Comparison of ENCODE assay signal across 11 cellular contexts in the genomic region with DNA sequence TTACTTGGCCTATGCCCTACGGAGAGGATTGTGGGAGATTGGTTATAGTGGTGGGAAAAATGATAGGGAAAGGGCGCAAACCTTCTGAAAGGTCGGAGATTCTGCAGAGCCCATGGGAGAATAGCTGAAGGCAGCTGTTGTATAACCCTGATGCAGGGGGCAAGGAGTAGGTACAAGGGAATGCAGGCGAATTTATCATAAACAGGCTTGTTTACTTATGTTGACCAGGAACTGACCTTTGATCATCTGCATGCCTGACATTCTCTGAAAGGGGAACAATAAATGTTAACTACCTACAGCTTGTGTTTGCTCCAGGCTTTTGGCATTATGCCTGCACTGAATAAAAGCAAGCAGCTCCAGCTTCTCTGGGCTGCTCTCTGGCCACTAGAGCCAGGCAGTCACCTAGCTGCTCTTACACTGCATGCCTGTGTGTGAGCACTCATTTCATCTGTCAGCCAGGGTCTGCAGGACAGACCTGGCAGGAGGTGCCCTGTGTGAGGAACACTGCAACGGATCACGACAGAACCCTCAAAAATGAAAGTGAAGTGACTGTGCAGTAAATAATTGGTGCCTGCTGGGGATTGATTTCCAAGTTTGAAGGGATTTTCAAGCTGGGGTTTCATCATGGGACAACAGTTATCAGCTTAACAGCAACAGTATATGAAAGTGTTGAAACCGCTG. TPM values are rescaled to one million over a fixed set of nuclear protein-coding genes. Genes with fewer than 3 reads are reported as not detected.
DNase-seq lines count a peak whose midpoint lies in the region; ATAC-seq and TF ChIP-seq lines count a peak whose summit lies in the region.
"Had no signal": no experiment of that assay in that cellular context is flagged by ENCODE, and none has a peak within 500 bp of the region (broad histone marks: within the 10 kb centered on the region; RNA-seq: fewer than 3 reads in every experiment).

No MANE protein-coding gene starts in this region.

- no peak overlapping the region for H3K9ac ChIP-seq in SK-N-MC (ENCODE audit: insufficient read length)

- no peak for ATAC-seq in activated naive CD8-positive, alpha-beta T cell treated with anti-CD3 and anti-CD28 coated beads, Interleukin-2, amount 10 ng/mL, durations not matched to agents 7 days and 5 days (ENCODE audit: low read depth)
- no peak for ATAC-seq in activated naive CD8-positive, alpha-beta T cell treated with anti-CD3 and anti-CD28 coated beads, Interleukin-2, amount 50 U/mL, for 24 hours

- H3K36me3 ChIP-seq in SK-N-MC (ENCODE audit: insufficient read depth, low read length): no peaks in the 10 kb centered on the region
- H3K36me3 ChIP-seq in esophagus muscularis mucosa: no peaks in the 10 kb centered on the region

- peaks cover 3% of the 10 kb centered on the region for H3K27me3 Mint-ChIP-seq in activated naive CD8-positive, alpha-beta T cell treated with anti-CD3 and anti-CD28 coated beads, Interleukin-2, amount 10 ng/mL, durations not matched to agents 7 days and 5 days
- peaks cover 2% of the 10 kb centered on the region for H3K27me3 Mint-ChIP-seq in activated naive CD8-positive, alpha-beta T cell treated with anti-CD3 and anti-CD28 coated beads, Interleukin-2, amount 50 U/mL, for 24 hours

- peaks cover 1% of the 10 kb centered on the region for H3K4me1 Mint-ChIP-seq in activated naive CD8-positive, alpha-beta T cell treated with anti-CD3 and anti-CD28 coated beads, Interleukin-2, amount 10 ng/mL, durations not matched to agents 7 days and 5 days
- no peaks in the 10 kb centered on the region for H3K4me1 Mint-ChIP-seq in activated naive CD8-positive, alpha-beta T cell treated with anti-CD3 and anti-CD28 coated beads, Interleukin-2, amount 50 U/mL, for 24 hours

- H3K36me3 Mint-ChIP-seq in activated naive CD8-positive, alpha-beta T cell treated with anti-CD3 and anti-CD28 coated beads, Interleukin-2, amount 10 ng/mL, durations not matched to agents 7 days and 5 days: no peaks in the 10 kb centered on the region
- no peaks in the 10 kb centered on the region for H3K36me3 Mint-ChIP-seq in activated naive CD8-positive, alpha-beta T cell treated with anti-CD3 and anti-CD28 coated beads, Interleukin-2, amount 50 U/mL, for 24 hours (ENCODE audit: low read depth)
- H3K36me3 Mint-ChIP-seq: activated naive CD4-positive, alpha-beta T cell treated with anti-CD3 and anti-CD28 coated beads, Interleukin-2, amount 50 U/mL, for 24 hours; stimulated activated naive B cell treated with anti-CD40 and anti-IgM and Interleukin-4, amounts not matched to agents 10 μg/mL and 1 μg/mL and 100 μg/mL, for 72 hours had no signal

- H3K9me3 ChIP-seq in SK-N-MC (ENCODE audit: low read depth, low read length): no peaks in the 10 kb centered on the region
- H3K9me3 ChIP-seq in esophagus muscularis mucosa: no peaks in the 10 kb centered on the region

- DNase-seq in activated naive CD8-positive, alpha-beta T cell treated with anti-CD3 and anti-CD28 coated beads, Interleukin-2, amount 10 ng/mL, durations not matched to agents 7 days and 5 days: no peak
- no peak for DNase-seq in activated naive CD8-positive, alpha-beta T cell treated with anti-CD3 and anti-CD28 coated beads, Interleukin-2, amount 50 U/mL, for 24 hours
- DNase-seq in SK-N-MC (ENCODE audit: low read depth, low spot score) (no peak), glomerular endothelial cell (ENCODE audit: extremely low read depth, low read depth, low spot score) (peak; percentile 51), esophagus muscularis mucosa (ENCODE audit: extremely low spot score) (no peak), NCI-H226 (no peak), Kasumi-1 (lab: John Stamatoyannopoulos, UW) (no peak), DMS79 (lab: John Stamatoyannopoulos, UW) (no peak)
- DNase-seq: stimulated activated naive B cell treated with anti-CD40 and anti-IgM and Interleukin-4, amounts not matched to agents 10 μg/mL and 1 μg/mL and 100 μg/mL, for 72 hours had no signal

- no peaks in the 10 kb centered on the region for H3K9me3 Mint-ChIP-seq in activated naive CD8-positive, alpha-beta T cell treated with anti-CD3 and anti-CD28 coated beads, Interleukin-2, amount 10 ng/mL, durations not matched to agents 7 days and 5 days
- peaks cover 5% of the 10 kb centered on the region for H3K9me3 Mint-ChIP-seq in activated naive CD8-positive, alpha-beta T cell treated with anti-CD3 and anti-CD28 coated beads, Interleukin-2, amount 50 U/mL, for 24 hours

- peaks cover 0 to 15% (median 11%) of the 10 kb centered on the region in 4 donors for H3K4me1 ChIP-seq in esophagus muscularis mucosa

- intact Hi-C loops in esophagus muscularis mucosa (cut with DNase I): no loop called here

- no peak for TF ChIP-seq CTCF in esophagus muscularis mucosa (IDR thresholded peaks at IDR 0.05)

- H3K27ac Mint-ChIP-seq in activated naive CD8-positive, alpha-beta T cell treated with anti-CD3 and anti-CD28 coated beads, Interleukin-2, amount 10 ng/mL, durations not matched to agents 7 days and 5 days: no peak overlapping the region
- H3K27ac Mint-ChIP-seq in activated naive CD8-positive, alpha-beta T cell treated with anti-CD3 and anti-CD28 coated beads, Interleukin-2, amount 50 U/mL, for 24 hours: no peak overlapping the region
- H3K27ac Mint-ChIP-seq: activated naive CD4-positive, alpha-beta T cell treated with anti-CD3 and anti-CD28 coated beads, Interleukin-2, amount 50 U/mL, for 24 hours; stimulated activated naive B cell treated with anti-CD40 and anti-IgM and Interleukin-4, amounts not matched to agents 10 μg/mL and 1 μg/mL and 100 μg/mL, for 72 hours had no signal

- H3K27me3 ChIP-seq in esophagus muscularis mucosa: no peaks in the 10 kb centered on the region

- no peak for TF ChIP-seq POLR2A in esophagus muscularis mucosa (IDR thresholded peaks at IDR 0.05; ENCODE audit: low read depth)

- H3K27ac ChIP-seq in SK-N-MC: no peak overlapping the region
- H3K27ac ChIP-seq in esophagus muscularis mucosa (replicated peaks in 1 of 4): no peak overlapping the region

- peak overlapping the region; percentile 18; the same call in 1 of the 2 replicates for H3K4me3 ChIP-seq in SK-N-MC
- peak overlapping the region in 2 of 4 donors; percentile 7 to 16 for H3K4me3 ChIP-seq in esophagus muscularis mucosa

- H3K4me3 Mint-ChIP-seq in activated naive CD8-positive, alpha-beta T cell treated with anti-CD3 and anti-CD28 coated beads, Interleukin-2, amount 10 ng/mL, durations not matched to agents 7 days and 5 days: peak overlapping the region; percentile 38
- H3K4me3 Mint-ChIP-seq in activated naive CD8-positive, alpha-beta T cell treated with anti-CD3 and anti-CD28 coated beads, Interleukin-2, amount 50 U/mL, for 24 hours: no peak overlapping the region
- H3K4me3 Mint-ChIP-seq: activated naive CD4-positive, alpha-beta T cell treated with anti-CD3 and anti-CD28 coated beads, Interleukin-2, amount 50 U/mL, for 24 hours; H9 had no signal

- POLR2A ChIA-PET in activated naive CD8-positive, alpha-beta T cell treated with anti-CD3 and anti-CD28 coated beads, Interleukin-2, amount 10 ng/mL, durations not matched to agents 7 days and 5 days (lab: Charles Lee): no interaction called here

- no peak for TF ChIP-seq EP300 in esophagus muscularis mucosa (IDR thresholded peaks at IDR 0.05)

- 67% methylated on average over 7 of the region's 7 CpGs for WGBS in esophagus muscularis mucosa

RNA-seq across cellular contexts. Expression of a gene that starts 31.1 kb away (rescaled TPM):
- under 1 TPM; 0.06 to 0.17 TPM for total RNA-seq in activated naive CD8-positive, alpha-beta T cell treated with anti-CD3 and anti-CD28 coated beads, Interleukin-2, amount 10 ng/mL, durations not matched to agents 7 days and 5 days
- 0.18 and 0.44 TPM in 2 replicates for total RNA-seq in glomerular endothelial cell
- total RNA-seq in esophagus muscularis mucosa: under 1 TPM in 3 of 4 donors, not detected in 1; under 0.01 to 0.26 (median 0.06) TPM

RNA-seq across cellular contexts. Expression of a gene that starts 51.1 kb away (rescaled TPM):
- total RNA-seq in activated naive CD8-positive, alpha-beta T cell treated with anti-CD3 and anti-CD28 coated beads, Interleukin-2, amount 10 ng/mL, durations not matched to agents 7 days and 5 days: 10 to 100 TPM; 50.4 to 55.1 TPM
- total RNA-seq in glomerular endothelial cell (76.9 and 81.6 TPM in 2 replicates), esophagus muscularis mucosa (10 to 100 TPM in 3 of 4 donors, 1 to 10 TPM in 1; 7.1 to 26.8 (median 10.6) TPM)
